Comparison of ENCODE assay signal across 30 cellular contexts in the genomic region with DNA sequence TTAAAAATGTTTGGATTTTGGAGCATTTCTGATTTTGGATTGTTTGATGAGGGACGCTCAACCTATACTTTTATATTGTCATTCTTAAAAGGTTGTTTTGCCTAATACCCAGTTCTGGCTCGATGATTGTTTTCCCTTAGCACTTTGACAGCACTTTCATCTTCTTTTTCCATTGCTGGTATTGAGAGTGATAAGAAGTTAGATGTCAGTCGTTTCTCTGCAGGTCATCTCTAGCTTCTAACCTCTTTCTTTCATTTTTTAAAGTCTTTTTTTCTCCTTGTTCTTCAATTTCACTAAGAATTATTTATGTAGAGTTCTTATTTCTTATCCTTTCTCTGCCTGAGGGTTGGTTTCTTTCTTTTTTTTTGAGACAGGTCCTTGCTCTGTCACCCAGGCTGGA.
"Had no signal": no experiment of that assay in that cellular context is flagged by ENCODE, and none has a peak within 500 bp of the region (broad histone marks: within the 10 kb centered on the region; RNA-seq: fewer than 3 reads in every experiment).

No MANE protein-coding gene starts in this region.

- H3K9me3 ChIP-seq: ascending aorta, colonic mucosa, left lung, neutrophil, ovary, prostate gland, right atrium auricular region, tibial artery had no signal

- H3K27ac Mint-ChIP-seq: activated naive CD4-positive, alpha-beta T cell treated with anti-CD3 and anti-CD28 coated beads for 36 hours; nephron; stimulated activated naive CD8-positive, alpha-beta T cell treated with anti-CD3 and anti-CD28 coated beads, Interleukin-15, Interleukin-2, amounts not matched to agents 100 ng/mL and 50 ng/mL, for 24 hours had no signal

- H3K4me3 Mint-ChIP-seq: activated naive CD4-positive, alpha-beta T cell treated with anti-CD3 and anti-CD28 coated beads for 36 hours; nephron; stimulated activated naive CD8-positive, alpha-beta T cell treated with anti-CD3 and anti-CD28 coated beads, Interleukin-15, Interleukin-2, amounts not matched to agents 100 ng/mL and 50 ng/mL, for 24 hours had no signal

- FAIRE-seq: endothelial cell of umbilical vein, urothelium cell line had no signal

- H2AFZ ChIP-seq: hepatocyte had no signal

- H3K9me3 Mint-ChIP-seq: activated T-cell treated with anti-CD3 and anti-CD28 coated beads, Interleukin-2, amount 50 U/mL, for 72 hours; effector memory CD8-positive, alpha-beta T cell; immature natural killer cell; stimulated activated naive CD8-positive, alpha-beta T cell treated with anti-CD3 and anti-CD28 coated beads, Interleukin-15, Interleukin-2, amounts not matched to agents 100 ng/mL and 50 ng/mL, for 24 hours had no signal

- H3K36me3 Mint-ChIP-seq: immature natural killer cell had no signal

- H3K36me3 ChIP-seq: ascending aorta, colonic mucosa, ovary, prostate gland, right atrium auricular region, tibial artery had no signal

- H3K27me3 Mint-ChIP-seq: effector memory CD8-positive, alpha-beta T cell; stimulated activated naive CD8-positive, alpha-beta T cell treated with anti-CD3 and anti-CD28 coated beads, Interleukin-15, Interleukin-2, amounts not matched to agents 100 ng/mL and 50 ng/mL, for 24 hours had no signal

- H3K27me3 ChIP-seq: ascending aorta, colonic mucosa, dorsolateral prefrontal cortex, hepatocyte, left lung, neutrophil, ovary, right atrium auricular region, tibial artery had no signal

- DNase-seq: activated CD4-positive, alpha-beta T cell treated with anti-CD3 and anti-CD28 coated beads, Interleukin-2, amount 50 U/mL, for 48 hours; activated CD4-positive, CD25-positive, alpha-beta regulatory T cell treated with anti-CD3 and anti-CD28 coated beads, Interleukin-2, amount 50 U/mL, for 72 hours; activated CD8-positive, alpha-beta memory T cell treated with anti-CD3 and anti-CD28 coated beads, Interleukin-2, amount 50 U/mL, for 48 hours; activated effector memory CD4-positive, alpha-beta T cell treated with Interleukin-2 at 50 U/mL for 16 hours; activated naive CD4-positive, alpha-beta T cell treated with anti-CD3 and anti-CD28 coated beads for 36 hours; activated T-cell treated with anti-CD3 and anti-CD28 coated beads, Interleukin-2, amount 50 U/mL, for 72 hours; central memory CD4-positive, alpha-beta T cell; colonic mucosa; dorsolateral prefrontal cortex; effector memory CD8-positive, alpha-beta T cell; foreskin melanocyte; glutamatergic neuron; immature natural killer cell; kidney glomerular epithelial cell; left lung; ovary; stimulated activated CD4-positive, alpha-beta T cell treated with anti-CD3 and anti-CD28 coated beads, Interleukin-12 subunit alpha, Interleukin-12 subunit beta, amount 100 ng/mL, for 4 hours; substantia nigra; tibial artery had no signal

- ATAC-seq: activated T-cell treated with anti-CD3 and anti-CD28 coated beads, Interleukin-2, amount 50 U/mL, for 72 hours; effector memory CD8-positive, alpha-beta T cell; esophagus mucosa; left lung had no signal

- H3K27ac ChIP-seq: ascending aorta, colonic mucosa, dorsolateral prefrontal cortex, hepatocyte, left lung, neutrophil, prostate gland, right atrium auricular region, tibial artery had no signal

- H3K4me3 ChIP-seq: ascending aorta, colonic mucosa, dorsolateral prefrontal cortex, hepatocyte, left lung, lung, ovary, prostate gland, right atrium auricular region, tibial artery had no signal

- H3K4me2 ChIP-seq: hepatocyte had no signal
